ENCODE assay signal across 8 cellular contexts in genomic region chr15:25174149-25174548, GRCh38.
DNase-seq lines count a peak whose midpoint lies in the region; ATAC-seq and TF ChIP-seq lines count a peak whose summit lies in the region.
"Not testable (repeated sequence)": the region's sequence is repeated elsewhere in the genome, so short reads cannot be mapped to it uniquely, and the experiment has no call there.

No MANE protein-coding gene starts in this region.

- not testable (repeated sequence) for TF ChIP-seq CTCF in WTC11 (IDR thresholded peaks at IDR 0.05); endodermal cell (conservative IDR thresholded peaks at IDR 0.05); lower lobe of right lung (IDR thresholded peaks at IDR 0.05); stomach (IDR thresholded peaks at IDR 0.05)

- not testable (repeated sequence) for H3K4me3 ChIP-seq in endodermal cell (ENCODE audit: low read length); lower lobe of right lung; stomach

- H3K27me3 ChIP-seq in endodermal cell (ENCODE audit: control insufficient read depth, insufficient read depth, low read length, poor library complexity, severe bottlenecking); lower lobe of right lung (ENCODE audit: low read depth); stomach: not testable (repeated sequence)

- H3K27ac ChIP-seq in endodermal cell (ENCODE audit: low read depth, low read length); lower lobe of right lung; stomach: not testable (repeated sequence)

- WGBS in endodermal cell (ENCODE audit: insufficient coverage in 1 of 2, insufficient read length in 1 of 2), 2 experiments: 88 to 89% methylated on average over 3 to 10 of the region's 10 CpGs
- 84 to 95% (median 88%) methylated on average over 10 of the region's 10 CpGs for WGBS in stomach, 5 donors

- not testable (repeated sequence) for H3K4me1 Mint-ChIP-seq in WTC11; activated CD8-positive, alpha-beta memory T cell treated with anti-CD3 and anti-CD28 coated beads, Interleukin-2, amount 10 ng/mL, durations not matched to agents 7 days and 5 days; endodermal cell

- H3K9ac ChIP-seq in endodermal cell (ENCODE audit: extremely low read depth, low read length, poor library complexity, severe bottlenecking): not testable (repeated sequence)

- peaks cover 64% of the 10 kb centered on the region for H3K36me3 Mint-ChIP-seq in WTC11
- H3K36me3 Mint-ChIP-seq in activated CD8-positive, alpha-beta memory T cell treated with anti-CD3 and anti-CD28 coated beads, Interleukin-2, amount 10 ng/mL, durations not matched to agents 7 days and 5 days; endodermal cell (ENCODE audit: low read depth): not testable (repeated sequence)

- H3K9me3 Mint-ChIP-seq in WTC11: peaks cover 63% of the 10 kb centered on the region
- H3K9me3 Mint-ChIP-seq in activated CD8-positive, alpha-beta memory T cell treated with anti-CD3 and anti-CD28 coated beads, Interleukin-2, amount 10 ng/mL, durations not matched to agents 7 days and 5 days (ENCODE audit: low read depth): peaks cover 11% of the 10 kb centered on the region
- H3K9me3 Mint-ChIP-seq in endodermal cell: peaks cover 96% of the 10 kb centered on the region

- CTCF ChIA-PET in WTC11 (lab: Charles Lee); activated CD8-positive, alpha-beta memory T cell treated with anti-CD3 and anti-CD28 coated beads, Interleukin-2, amount 10 ng/mL, durations not matched to agents 7 days and 5 days (lab: Charles Lee): not testable (repeated sequence)

- not testable (repeated sequence) for ATAC-seq in WTC11; activated CD8-positive, alpha-beta memory T cell treated with anti-CD3 and anti-CD28 coated beads, Interleukin-2, amount 10 ng/mL, durations not matched to agents 7 days and 5 days; lower lobe of right lung

- peaks cover 12% of the 10 kb centered on the region for H3K27me3 Mint-ChIP-seq in WTC11 (ENCODE audit: low read depth)
- not testable (repeated sequence) for H3K27me3 Mint-ChIP-seq in activated CD8-positive, alpha-beta memory T cell treated with anti-CD3 and anti-CD28 coated beads, Interleukin-2, amount 10 ng/mL, durations not matched to agents 7 days and 5 days; endodermal cell (ENCODE audit: insufficient read depth)

- not testable (repeated sequence) for H3K4me3 Mint-ChIP-seq in WTC11; activated CD8-positive, alpha-beta memory T cell treated with anti-CD3 and anti-CD28 coated beads, Interleukin-2, amount 10 ng/mL, durations not matched to agents 7 days and 5 days; endodermal cell

- intact Hi-C loops in lower lobe of right lung (cut with DNase I); stomach (cut with DNase I; ENCODE audit: low total_unique reads): not testable (repeated sequence)

- H3K4me1 ChIP-seq in endodermal cell (ENCODE audit: control insufficient read depth, insufficient read depth, low read length); lower lobe of right lung; stomach: not testable (repeated sequence)

- POLR2A ChIA-PET in WTC11 (lab: Charles Lee): not testable (repeated sequence)

- not testable (repeated sequence) for H3K36me3 ChIP-seq in endodermal cell (ENCODE audit: control insufficient read depth, insufficient read depth, low read length); lower lobe of right lung; stomach

- not testable (repeated sequence) for TF ChIP-seq EP300 in stomach (IDR thresholded peaks at IDR 0.05)

- peaks cover 31% of the 10 kb centered on the region for H3K9me3 ChIP-seq in endodermal cell (ENCODE audit: control insufficient read depth, low read length)
- H3K9me3 ChIP-seq in lower lobe of right lung: peaks cover 52% of the 10 kb centered on the region
- peaks cover 23 to 99% (median 98%) of the 10 kb centered on the region in 4 donors for H3K9me3 ChIP-seq in stomach

- not testable (repeated sequence) for H3K27ac Mint-ChIP-seq in WTC11; activated CD8-positive, alpha-beta memory T cell treated with anti-CD3 and anti-CD28 coated beads, Interleukin-2, amount 10 ng/mL, durations not matched to agents 7 days and 5 days; endodermal cell

- DNase-seq in DMS53 (lab: John Stamatoyannopoulos, UW): peak; percentile 5
- peak; percentile 1 for DNase-seq in NCI-H69 (lab: John Stamatoyannopoulos, UW)
- peak; percentile 13 for DNase-seq in WTC11 (ENCODE audit: low spot score)
- DNase-seq in activated CD8-positive, alpha-beta memory T cell treated with anti-CD3 and anti-CD28 coated beads, Interleukin-2, amount 10 ng/mL, durations not matched to agents 7 days and 5 days: peak; percentile 11
- DNase-seq in activated effector memory CD4-positive, alpha-beta T cell treated with anti-CD3 and anti-CD28 coated beads, Interleukin-2, amount 50 U/mL, for 16 hours: peak; percentile 47
- DNase-seq in endodermal cell: peak; percentile 46
- DNase-seq in lower lobe of right lung: peak; percentile 8
- peak; percentile 11 for DNase-seq in stomach

- TF ChIP-seq POLR2A in stomach (IDR thresholded peaks at IDR 0.05): not testable (repeated sequence)
